ENCODE assay signal across 12 cellular contexts in the genomic region with DNA sequence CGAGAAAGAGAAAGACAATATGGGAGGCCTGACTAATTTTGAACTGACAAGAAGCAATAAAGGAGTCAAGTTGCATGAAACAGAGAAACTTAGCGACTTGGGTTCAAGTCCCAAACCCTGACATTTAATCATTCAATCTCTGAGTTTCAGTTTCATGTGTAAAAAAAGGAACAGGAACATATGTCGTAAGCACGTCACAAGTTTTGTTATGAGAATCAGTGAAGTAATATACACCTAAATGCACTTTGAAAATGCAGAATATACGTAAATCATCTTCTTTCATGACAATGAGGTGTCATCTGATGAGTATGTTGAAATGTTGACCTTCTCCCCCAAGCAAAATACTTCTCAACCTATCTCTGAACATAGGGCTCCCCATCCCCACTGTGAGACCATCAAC. TPM values are rescaled to one million over a fixed set of nuclear protein-coding genes. Genes with fewer than 3 reads are reported as not detected.
A peak's percentile ranks its signal among the peaks of the same experiment; 100 is the strongest.
DNase-seq lines count a peak whose midpoint lies in the region; ATAC-seq and TF ChIP-seq lines count a peak whose summit lies in the region.
"Had no signal": no experiment of that assay in that cellular context is flagged by ENCODE, and none has a peak within 500 bp of the region (broad histone marks: within the 10 kb centered on the region; RNA-seq: fewer than 3 reads in every experiment).

No MANE protein-coding gene starts in this region.

- no peaks in the 10 kb centered on the region for H4K20me1 ChIP-seq in PC-9 (ENCODE audit: insufficient read depth)

- POLR2A ChIA-PET in activated B cell treated with CpG ODN at 0.5 μM for 24 hours (lab: Charles Lee), result interaction anchor here (2.0 kb wide), 1 partner anchor 10 kb away, joined by 9 read pairs; the partner anchor contains the start of gene ACOT9
- POLR2A ChIA-PET in PC-9 (lab: Charles Lee; ENCODE audit: unreplicated experiment), result no interaction called here

- H3K27me3 ChIP-seq in PC-9 (ENCODE audit: insufficient read depth, low read depth), result no peaks in the 10 kb centered on the region
- H3K27me3 ChIP-seq: suprapubic skin had no signal

- H3K4me3 ChIP-seq in GM12864 (ENCODE audit: low read depth, low read length), result no peak overlapping the region
- no peak overlapping the region for H3K4me3 ChIP-seq in PC-9
- H3K4me3 ChIP-seq: suprapubic skin had no signal

- H3K4me1 ChIP-seq in PC-9 (replicated peaks; ENCODE audit: insufficient read depth), result no peaks in the 10 kb centered on the region
- H3K4me1 ChIP-seq: suprapubic skin had no signal

- H3K9me3 ChIP-seq in PC-9 (ENCODE audit: insufficient read depth, low read depth), result no peaks in the 10 kb centered on the region
- H3K9me3 ChIP-seq: suprapubic skin had no signal

- no peaks in the 10 kb centered on the region for H3K9me3 Mint-ChIP-seq in activated B cell treated with CpG ODN at 0.5 μM for 24 hours

- no peak overlapping the region for H2AFZ ChIP-seq in PC-9

- DNase-seq in GM12864 (ENCODE audit: low read depth), result peak; percentile 52
- no peak for DNase-seq in activated B cell treated with CpG ODN at 0.5 μM for 24 hours
- DNase-seq in EL, result no peak
- no peak for DNase-seq in stimulated activated naive CD4-positive, alpha-beta T cell treated with Interleukin-2 at 50 U/mL for 16 hours (lab: John Stamatoyannopoulos, UW)
- DNase-seq in NCI-H226, result no peak
- DNase-seq in PC-9, result no peak
- DNase-seq: caudate nucleus, retina, T-helper 9 cell had no signal

- peak overlapping the region; percentile 37 for H3K4me3 Mint-ChIP-seq in activated B cell treated with CpG ODN at 0.5 μM for 24 hours

- no peaks in the 10 kb centered on the region; the same call in 1 of the 2 replicates for H3K36me3 ChIP-seq in PC-9 (ENCODE audit: low read depth)

- H3K27ac Mint-ChIP-seq in activated B cell treated with CpG ODN at 0.5 μM for 24 hours, result peak overlapping the region; percentile 80

- intact Hi-C loops in activated B cell treated with CpG ODN at 0.5 μM for 24 hours (cut with micrococcal nuclease), result loop anchor here (1.0 to 2.0 kb wide), 3 partner anchors 11 to 322 kb away; partner anchors contain the start of genes ACOT9, EIF2S3 and SAT1
- intact Hi-C loops in PC-9 (cut with micrococcal nuclease; ENCODE audit: unreplicated experiment), result no loop called here

- H3K4me1 Mint-ChIP-seq in activated B cell treated with CpG ODN at 0.5 μM for 24 hours, result peaks cover 18% of the 10 kb centered on the region

- CTCF ChIA-PET in activated B cell treated with CpG ODN at 0.5 μM for 24 hours (lab: Charles Lee), result no interaction called here
- CTCF ChIA-PET in PC-9 (lab: Charles Lee), result no interaction called here

- peak; percentile 95 for ATAC-seq in GM19395 (IDR thresholded peaks at IDR 0.05; ENCODE audit: unreplicated experiment)
- peak; percentile 82 for ATAC-seq in HG03060 (IDR thresholded peaks at IDR 0.05; ENCODE audit: low read depth, unreplicated experiment)
- peak; percentile 77 for ATAC-seq in activated B cell treated with CpG ODN at 0.5 μM for 24 hours (ENCODE audit: low read depth)

- H3K36me3 Mint-ChIP-seq in activated B cell treated with CpG ODN at 0.5 μM for 24 hours (ENCODE audit: low read depth), result peaks cover 38% of the 10 kb centered on the region

- H3K4me2 ChIP-seq in PC-9, result no peak overlapping the region

- H3K27me3 Mint-ChIP-seq in activated B cell treated with CpG ODN at 0.5 μM for 24 hours, result no peaks in the 10 kb centered on the region

- no peaks in the 10 kb centered on the region for H3F3A ChIP-seq in PC-9 (ENCODE audit: insufficient read depth, low read depth)

- H3K27ac ChIP-seq in PC-9, result no peak overlapping the region
- H3K27ac ChIP-seq: suprapubic skin had no signal

- no TSS peak for BruUV-seq in PC-9 (replicated peaks; lab: Mats Ljungman, UMichigan)

- TF ChIP-seq CTCF in GM12864 (IDR thresholded peaks at IDR 0.05; ENCODE audit: low read depth, low read length, missing control alignments) (no peak), activated B cell treated with CpG ODN at 0.5 μM for 24 hours (IDR thresholded peaks at IDR 0.05) (no peak), PC-9 (conservative IDR thresholded peaks at IDR 0.05) (no peak)

- H3K9me2 ChIP-seq in PC-9 (ENCODE audit: insufficient read depth), result no peaks in the 10 kb centered on the region

- peaks cover 19% of the 10 kb centered on the region; the same call in 1 of the 2 replicates for H3K79me2 ChIP-seq in PC-9 (ENCODE audit: low read depth)

RNA-seq across cellular contexts. Expression of gene ACOT9, which starts 10.4 kb away (rescaled TPM):
- total RNA-seq in activated B cell treated with CpG ODN at 0.5 μM for 24 hours (46.0 and 49.4 TPM in 2 replicates), PC-9 (2021) (40.6 and 47.0 TPM in 2 replicates)

RNA-seq across cellular contexts. Expression of gene SAT1, which starts 50.3 kb away (rescaled TPM):
- total RNA-seq in activated B cell treated with CpG ODN at 0.5 μM for 24 hours (75.1 and 88.9 TPM in 2 replicates), PC-9 (2021) (99.1 and 131 TPM in 2 replicates)
